In the genomic region with DNA sequence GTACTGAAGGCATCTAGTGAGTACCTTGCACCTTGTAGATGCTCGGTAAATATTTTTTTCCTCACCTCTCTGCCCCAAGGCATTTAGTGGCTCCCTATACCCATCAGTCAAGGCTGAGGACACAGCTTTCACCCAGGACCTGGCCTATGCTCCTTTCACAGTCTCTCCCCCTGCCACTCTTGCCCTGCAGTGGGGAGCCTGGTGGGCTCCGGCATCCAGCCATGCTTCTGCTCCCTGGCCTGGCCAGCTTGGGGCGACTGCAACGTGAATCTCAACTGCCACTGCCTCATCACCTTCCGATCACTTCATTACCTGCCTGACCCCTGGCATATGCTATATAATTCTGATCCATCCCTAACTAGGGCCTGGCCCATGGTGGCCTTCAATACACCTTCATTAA, we compare ENCODE assay signal across 38 cellular contexts. TPM values are rescaled to one million over a fixed set of nuclear protein-coding genes. Genes with fewer than 3 reads are reported as not detected.
DNase-seq lines count a peak whose midpoint lies in the region; ATAC-seq and TF ChIP-seq lines count a peak whose summit lies in the region.
"Had no signal": no experiment of that assay in that cellular context is flagged by ENCODE, and none has a peak within 500 bp of the region (broad histone marks: within the 10 kb centered on the region; RNA-seq: fewer than 3 reads in every experiment).

No MANE protein-coding gene starts in this region.

- no peaks in the 10 kb centered on the region for H3K27me3 Mint-ChIP-seq in activated T-cell treated with anti-CD3 and anti-CD28 coated beads, Interleukin-2, amount 50 U/mL, for 4 hours (ENCODE audit: low read depth)
- no peaks in the 10 kb centered on the region for H3K27me3 Mint-ChIP-seq in stimulated activated memory B cell treated with anti-CD40 and anti-IgM and Interleukin-4, amounts not matched to agents 10 μg/mL and 1 μg/mL and 100 μg/mL, for 72 hours
- peaks cover 5% of the 10 kb centered on the region for H3K27me3 Mint-ChIP-seq in chondrocyte (ENCODE audit: low read depth)
- H3K27me3 Mint-ChIP-seq: activated B cell treated with CpG ODN at 0.5 μM for 24 hours; activated T-helper 17 cell treated with anti-CD3 and anti-CD28 coated beads, Interleukin-2, amount 50 U/mL, for 72 hours had no signal

- no peak for DNase-seq in activated T-cell treated with anti-CD3 and anti-CD28 coated beads, Interleukin-2, amount 50 U/mL, for 4 hours
- DNase-seq in activated T-cell treated with anti-CD3 and anti-CD28 coated beads, Interleukin-2, amount 50 U/mL, for 1 hour: no peak
- DNase-seq in OCI-LY7 (ENCODE audit: low spot score) (no peak), chondrocyte (ENCODE audit: low spot score) (no peak), right cardiac atrium (no peak)
- no peak for DNase-seq in activated CD4-positive, alpha-beta T cell treated with anti-CD3 and anti-CD28 coated beads, Interleukin-2, amount 50 U/mL, for 48 hours
- DNase-seq: activated B cell treated with CpG ODN at 0.5 μM for 24 hours; activated CD8-positive, alpha-beta memory T cell treated with anti-CD3 and anti-CD28 coated beads, Interleukin-2, amount 50 U/mL, for 4 hours; activated naive CD8-positive, alpha-beta T cell treated with anti-CD3 and anti-CD28 coated beads for 36 hours; CD4-positive, alpha-beta memory T cell; colonic mucosa; DMS 273 treated with DMSO at 0.1 percent for 48 hours; EL; GOT3; islet precursor cell; NCI-H1105 treated with DMSO at 0.1 percent for 48 hours; NCI-H187 treated with DMSO at 0.1 percent for 48 hours; NCI-H2171; SJCRH30; stimulated activated CD4-positive, alpha-beta T cell treated with anti-CD3 and anti-CD28 coated beads, Interleukin-4, amount 100 ng/mL, for 24 hours; SW 1271 had no signal

- WGBS in right cardiac atrium: 95% methylated on average over 5 of the region's 5 CpGs

- H3K9me3 Mint-ChIP-seq in activated T-cell treated with anti-CD3 and anti-CD28 coated beads, Interleukin-2, amount 50 U/mL, for 4 hours: no peaks in the 10 kb centered on the region
- H3K9me3 Mint-ChIP-seq in stimulated activated memory B cell treated with anti-CD40 and anti-IgM and Interleukin-4, amounts not matched to agents 10 μg/mL and 1 μg/mL and 100 μg/mL, for 72 hours: no peaks in the 10 kb centered on the region
- H3K9me3 Mint-ChIP-seq in chondrocyte (ENCODE audit: low read depth): no peaks in the 10 kb centered on the region
- H3K9me3 Mint-ChIP-seq: activated B cell treated with CpG ODN at 0.5 μM for 24 hours; activated naive CD8-positive, alpha-beta T cell treated with anti-CD3 and anti-CD28 coated beads for 36 hours; activated T-helper 17 cell treated with anti-CD3 and anti-CD28 coated beads, Interleukin-2, amount 50 U/mL, for 72 hours; CD4-positive, alpha-beta memory T cell; endodermal cell had no signal

- intact Hi-C loops in OCI-LY7 (cut with micrococcal nuclease; ENCODE audit: unreplicated experiment): no loop called here
- intact Hi-C loops in right cardiac atrium (cut with DNase I): no loop called here

- H3K9me3 ChIP-seq in OCI-LY7 (ENCODE audit: low read length) (no peaks in the 10 kb centered on the region), right cardiac atrium (ENCODE audit: control insufficient read depth, low read length) (no peaks in the 10 kb centered on the region)
- H3K9me3 ChIP-seq: A549, ascending aorta, colonic mucosa, prostate gland, SJCRH30, suprapubic skin had no signal

- H3K27ac ChIP-seq in OCI-LY7 (ENCODE audit: low read depth, low read length, poor library complexity, severe bottlenecking): no peak overlapping the region
- H3K27ac ChIP-seq in layer of hippocampus (ENCODE audit: low read depth, low read length): peak overlapping the region; percentile 14
- no peak overlapping the region for H3K27ac ChIP-seq in right cardiac atrium (ENCODE audit: low read length)
- H3K27ac ChIP-seq: A549, ascending aorta, colonic mucosa, prostate gland, SJCRH30, suprapubic skin had no signal

- ATAC-seq in activated T-cell treated with anti-CD3 and anti-CD28 coated beads, Interleukin-2, amount 50 U/mL, for 4 hours: no peak
- ATAC-seq in stimulated activated memory B cell treated with anti-CD40 and anti-IgM and Interleukin-4, amounts not matched to agents 10 μg/mL and 1 μg/mL and 100 μg/mL, for 72 hours: no peak
- no peak for ATAC-seq in right cardiac atrium
- ATAC-seq: activated T-helper 17 cell treated with anti-CD3 and anti-CD28 coated beads, Interleukin-2, amount 50 U/mL, for 72 hours had no signal

- H3K4me1 Mint-ChIP-seq in activated T-cell treated with anti-CD3 and anti-CD28 coated beads, Interleukin-2, amount 50 U/mL, for 4 hours (ENCODE audit: low read depth): peaks cover 19% of the 10 kb centered on the region
- H3K4me1 Mint-ChIP-seq in stimulated activated memory B cell treated with anti-CD40 and anti-IgM and Interleukin-4, amounts not matched to agents 10 μg/mL and 1 μg/mL and 100 μg/mL, for 72 hours: peaks cover 50% of the 10 kb centered on the region
- peaks cover 21% of the 10 kb centered on the region for H3K4me1 Mint-ChIP-seq in chondrocyte (ENCODE audit: low read depth)

- H3K4me1 ChIP-seq in OCI-LY7 (ENCODE audit: insufficient read depth, low read length, poor library complexity, severe bottlenecking) (peaks cover 30% of the 10 kb centered on the region), right cardiac atrium (ENCODE audit: control insufficient read depth, insufficient read depth, low read length) (no peaks in the 10 kb centered on the region)
- H3K4me1 ChIP-seq: A549, colonic mucosa, prostate gland, SJCRH30 had no signal

- no peaks in the 10 kb centered on the region for H4K20me1 ChIP-seq in OCI-LY7 (ENCODE audit: insufficient read depth, low read length)

- H3K79me2 ChIP-seq in OCI-LY7 (ENCODE audit: insufficient read depth, low read depth, low read length): no peaks in the 10 kb centered on the region

- H3K4me3 ChIP-seq in OCI-LY7 (ENCODE audit: low read depth, low read length, poor library complexity, severe bottlenecking) (no peak overlapping the region), right cardiac atrium (ENCODE audit: low read length) (no peak overlapping the region)
- H3K4me3 ChIP-seq: A549, ascending aorta, colonic mucosa, K562, prostate gland, SJCRH30, suprapubic skin had no signal

- CTCF ChIA-PET in OCI-LY7 (lab: Charles Lee; ENCODE audit: unreplicated experiment): interaction anchor here (0.9 to 1.1 kb wide), 2 partner anchors 88 to 90 kb away, joined by 3 read pairs; a partner anchor contains a TSS

- POLR2A ChIA-PET in OCI-LY7 (lab: Charles Lee): interaction anchor here (1.1 to 1.5 kb wide), 4 partner anchors 18 to 89 kb away, joined by 3 to 4 read pairs (median 4); no protein-coding TSS in a partner anchor

- BruUV-seq in OCI-LY7 (replicated peaks; lab: Mats Ljungman, UMichigan): no TSS peak

- no peaks in the 10 kb centered on the region for H3K36me3 Mint-ChIP-seq in activated T-cell treated with anti-CD3 and anti-CD28 coated beads, Interleukin-2, amount 50 U/mL, for 4 hours (ENCODE audit: insufficient read depth)
- no peaks in the 10 kb centered on the region for H3K36me3 Mint-ChIP-seq in stimulated activated memory B cell treated with anti-CD40 and anti-IgM and Interleukin-4, amounts not matched to agents 10 μg/mL and 1 μg/mL and 100 μg/mL, for 72 hours
- H3K36me3 Mint-ChIP-seq in chondrocyte (ENCODE audit: low read depth): no peaks in the 10 kb centered on the region
- H3K36me3 Mint-ChIP-seq: activated naive CD8-positive, alpha-beta T cell treated with anti-CD3 and anti-CD28 coated beads for 36 hours; CD4-positive, alpha-beta memory T cell had no signal

- H3K36me3 ChIP-seq in OCI-LY7 (ENCODE audit: insufficient read depth, low read length): no peaks in the 10 kb centered on the region
- H3K36me3 ChIP-seq: ascending aorta, colonic mucosa, prostate gland, SJCRH30, suprapubic skin had no signal

- TF ChIP-seq CTCF in OCI-LY7 (conservative IDR thresholded peaks at IDR 0.05; ENCODE audit: low read length): no peak
- TF ChIP-seq CTCF in chondrocyte (IDR thresholded peaks at IDR 0.05): no peak

- H3K27me3 ChIP-seq in layer of hippocampus (ENCODE audit: control insufficient read depth, insufficient read depth, low read length): no peaks in the 10 kb centered on the region
- no peaks in the 10 kb centered on the region for H3K27me3 ChIP-seq in right cardiac atrium (ENCODE audit: control insufficient read depth, insufficient read depth)
- H3K27me3 ChIP-seq: ascending aorta, colonic mucosa, SJCRH30, suprapubic skin had no signal

- no peak overlapping the region for H3K4me2 ChIP-seq in OCI-LY7 (ENCODE audit: low read length)
- H3K4me2 ChIP-seq: A549 had no signal

- peak overlapping the region; percentile 82 for H3K4me3 Mint-ChIP-seq in activated T-cell treated with anti-CD3 and anti-CD28 coated beads, Interleukin-2, amount 50 U/mL, for 4 hours
- H3K4me3 Mint-ChIP-seq in stimulated activated memory B cell treated with anti-CD40 and anti-IgM and Interleukin-4, amounts not matched to agents 10 μg/mL and 1 μg/mL and 100 μg/mL, for 72 hours: no peak overlapping the region
- H3K4me3 Mint-ChIP-seq in chondrocyte (ENCODE audit: unreplicated experiment): no peak overlapping the region
- H3K4me3 Mint-ChIP-seq: activated B cell treated with CpG ODN at 0.5 μM for 24 hours; activated naive CD8-positive, alpha-beta T cell treated with anti-CD3 and anti-CD28 coated beads for 36 hours; activated T-helper 17 cell treated with anti-CD3 and anti-CD28 coated beads, Interleukin-2, amount 50 U/mL, for 72 hours; endodermal cell had no signal

- peak overlapping the region; percentile 48 for H3K27ac Mint-ChIP-seq in stimulated activated memory B cell treated with anti-CD40 and anti-IgM and Interleukin-4, amounts not matched to agents 10 μg/mL and 1 μg/mL and 100 μg/mL, for 72 hours
- no peak overlapping the region for H3K27ac Mint-ChIP-seq in chondrocyte (ENCODE audit: unreplicated experiment)
- H3K27ac Mint-ChIP-seq: activated B cell treated with CpG ODN at 0.5 μM for 24 hours, endodermal cell had no signal

- H2AFZ ChIP-seq in OCI-LY7 (ENCODE audit: low read length): 0 out of 2 replicates have a peak overlapping the region, but pooled peaks have one; percentile 28

- H3K9me2 ChIP-seq in OCI-LY7 (ENCODE audit: insufficient read depth, low read length): no peaks in the 10 kb centered on the region

RNA-seq across cellular contexts. Expression of a gene that starts 0.7 kb away (rescaled TPM):
- under 1 TPM; 0.32 to 0.73 (median 0.40) TPM for total RNA-seq in activated T-cell treated with anti-CD3 and anti-CD28 coated beads, Interleukin-2, amount 50 U/mL, for 4 hours
- total RNA-seq in OCI-LY7 (2014; rRNA removed; shearing (Covaris generic)): not detected in 2 replicates
- total RNA-seq in OCI-LY7 (2022): 0.13 TPM in 1 of 2 replicates, not detected in the other
- 0.12 TPM in 1 of 3 replicates, not detected in the others for total RNA-seq in chondrocyte
- 1 to 10 TPM in 1 of 4 donors, under 1 TPM in 3; 0.19 to 1.0 (median 0.85) TPM for total RNA-seq in right cardiac atrium
- polyA plus RNA-seq in right cardiac atrium: 0.20 TPM
- total RNA-seq: ascending aorta, endodermal cell, fibroblast of villous mesenchyme, K562, myocyte, NCI-H460, SJCRH30 had no signal

RNA-seq across cellular contexts. Expression of a gene that starts 48.9 kb away (rescaled TPM):
- 1 to 10 TPM in 1 of 3 donors, under 1 TPM in 2; 0.40 to 1.4 (median 0.87) TPM for total RNA-seq in activated T-cell treated with anti-CD3 and anti-CD28 coated beads, Interleukin-2, amount 50 U/mL, for 4 hours
- total RNA-seq in OCI-LY7 (2014; rRNA removed; shearing (Covaris generic)): not detected in 2 replicates
- total RNA-seq in OCI-LY7 (2022) (not detected in 2 replicates), chondrocyte (not detected in 3 replicates), right cardiac atrium (not detected)
- polyA plus RNA-seq in right cardiac atrium: not detected
- total RNA-seq: activated B cell treated with CpG ODN at 0.5 μM for 24 hours; activated naive CD8-positive, alpha-beta T cell treated with anti-CD3 and anti-CD28 coated beads for 36 hours; ascending aorta; fibroblast of villous mesenchyme; K562; liver; M059J; mesenteric fat pad; myocyte; NCI-H460; prostate gland; RPMI7951; SJCRH30; suprapubic skin; urinary bladder had no signal
- polyA plus RNA-seq: A549, K562, liver, urinary bladder had no signal
